14 cellular contexts compared by ENCODE assay signal in the genomic region with DNA sequence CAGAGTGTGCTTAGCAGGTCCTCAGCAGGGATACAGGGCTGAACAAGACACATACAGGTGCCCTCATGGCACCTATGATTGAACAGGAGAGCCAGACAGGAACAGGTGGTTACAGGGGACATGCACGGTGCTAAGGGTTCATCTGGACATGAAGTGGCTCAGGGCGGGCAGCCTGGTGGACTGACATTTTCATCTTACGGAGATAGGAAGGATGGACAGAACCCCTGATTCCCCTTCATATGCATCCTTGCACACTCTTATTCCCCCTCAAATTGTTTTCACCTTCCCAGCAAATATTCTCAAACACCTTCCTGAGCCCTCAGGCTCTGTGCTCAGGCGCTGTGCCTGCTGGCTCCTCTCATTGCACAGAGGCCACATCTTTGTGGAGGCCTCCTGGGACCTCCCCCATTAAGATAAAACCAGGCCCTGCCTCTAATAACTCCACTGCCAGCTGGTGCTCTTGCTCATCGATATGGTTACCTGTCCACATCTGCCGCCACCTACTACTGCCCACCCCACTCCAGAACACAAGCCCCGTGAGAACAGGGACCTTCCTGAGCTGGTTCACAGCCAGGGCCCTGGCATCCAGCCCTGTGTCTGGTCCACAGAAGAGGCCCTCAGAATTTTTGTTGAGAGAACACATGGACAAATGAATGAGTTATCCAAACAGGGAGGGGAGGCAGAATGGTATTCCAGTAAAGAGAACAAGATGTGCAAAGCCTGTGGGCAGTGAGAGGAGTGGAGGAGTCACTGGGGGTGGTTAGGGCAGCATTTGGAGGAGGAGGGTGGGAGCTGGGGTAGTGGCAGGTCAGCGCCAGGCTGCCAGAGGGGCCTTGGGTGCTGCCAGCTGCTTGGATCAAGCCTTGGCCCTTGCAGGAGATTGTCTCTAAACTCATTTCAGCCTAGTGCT.
DNase-seq lines count a peak whose midpoint lies in the region; ATAC-seq, FAIRE-seq and TF ChIP-seq lines count a peak whose summit lies in the region.
"Had no signal": no experiment of that assay in that cellular context is flagged by ENCODE, and none has a peak within 500 bp of the region (broad histone marks: within the 10 kb centered on the region; RNA-seq: fewer than 3 reads in every experiment).

No MANE protein-coding gene starts in this region.

- H3K9me3 Mint-ChIP-seq in MCF 10A (ENCODE audit: unreplicated experiment) (no peaks in the 10 kb centered on the region), endodermal cell (no peaks in the 10 kb centered on the region)
- no peaks in the 10 kb centered on the region for H3K9me3 Mint-ChIP-seq in activated T-helper 17 cell treated with anti-CD3 and anti-CD28 coated beads, Interleukin-2, amount 50 U/mL, for 72 hours
- H3K9me3 Mint-ChIP-seq: activated CD4-positive, alpha-beta T cell treated with anti-CD3 and anti-CD28 coated beads, Interleukin-2, amount 10 ng/mL, durations not matched to agents 24 days and 14 days had no signal

- intact Hi-C loops in breast epithelium (cut with DNase I; ENCODE audit: low total_unique reads) = no loop called here
- intact Hi-C loops in MCF 10A (cut with micrococcal nuclease) = no loop called here

- H3K27me3 Mint-ChIP-seq in MCF 10A (ENCODE audit: insufficient read depth, unreplicated experiment) (no peaks in the 10 kb centered on the region), endodermal cell (ENCODE audit: insufficient read depth) (no peaks in the 10 kb centered on the region)
- H3K27me3 Mint-ChIP-seq in activated T-helper 17 cell treated with anti-CD3 and anti-CD28 coated beads, Interleukin-2, amount 50 U/mL, for 72 hours = no peaks in the 10 kb centered on the region
- H3K27me3 Mint-ChIP-seq: activated CD4-positive, alpha-beta T cell treated with anti-CD3 and anti-CD28 coated beads, Interleukin-2, amount 10 ng/mL, durations not matched to agents 24 days and 14 days had no signal

- H3K4me1 Mint-ChIP-seq in MCF 10A (ENCODE audit: insufficient read depth, unreplicated experiment) (no peaks in the 10 kb centered on the region), endodermal cell (no peaks in the 10 kb centered on the region)
- H3K4me1 Mint-ChIP-seq in activated T-helper 17 cell treated with anti-CD3 and anti-CD28 coated beads, Interleukin-2, amount 50 U/mL, for 72 hours = peaks cover 4% of the 10 kb centered on the region
- H3K4me1 Mint-ChIP-seq: activated CD4-positive, alpha-beta T cell treated with anti-CD3 and anti-CD28 coated beads, Interleukin-2, amount 10 ng/mL, durations not matched to agents 24 days and 14 days had no signal

- H3K27me3 ChIP-seq in breast epithelium = no peaks in the 10 kb centered on the region
- no peaks in the 10 kb centered on the region for H3K27me3 ChIP-seq in endodermal cell (ENCODE audit: control insufficient read depth, insufficient read depth, low read length, poor library complexity, severe bottlenecking)
- no peaks in the 10 kb centered on the region for H3K27me3 ChIP-seq in foreskin keratinocyte
- H3K27me3 ChIP-seq: tibial nerve had no signal

- TF ChIP-seq POLR2A in breast epithelium (IDR thresholded peaks at IDR 0.05) = no peak
- TF ChIP-seq POLR2A in GM12892 (IDR thresholded peaks at IDR 0.05; ENCODE audit: low read depth, low read length) = no peak

- H3K4me3 Mint-ChIP-seq in MCF 10A (ENCODE audit: unreplicated experiment) = no peak overlapping the region
- H3K4me3 Mint-ChIP-seq in endodermal cell = no peak overlapping the region
- no peak overlapping the region for H3K4me3 Mint-ChIP-seq in activated T-helper 17 cell treated with anti-CD3 and anti-CD28 coated beads, Interleukin-2, amount 50 U/mL, for 72 hours
- H3K4me3 Mint-ChIP-seq: activated CD4-positive, alpha-beta T cell treated with anti-CD3 and anti-CD28 coated beads, Interleukin-2, amount 10 ng/mL, durations not matched to agents 24 days and 14 days had no signal

- no peaks in the 10 kb centered on the region for H3K36me3 ChIP-seq in breast epithelium
- no peaks in the 10 kb centered on the region for H3K36me3 ChIP-seq in endodermal cell (ENCODE audit: control insufficient read depth, insufficient read depth, low read length)
- H3K36me3 ChIP-seq: tibial nerve had no signal

- H3K4me1 ChIP-seq in breast epithelium (peaks cover 0 to 4% of the 10 kb centered on the region in 2 donors), endodermal cell (ENCODE audit: control insufficient read depth, insufficient read depth, low read length) (no peaks in the 10 kb centered on the region), foreskin keratinocyte (peaks cover 4% of the 10 kb centered on the region)

- FAIRE-seq in GM12892 (lab: Jason Lieb, UNC) = no peak
- FAIRE-seq: GM12878, RCC 7860 had no signal

- no peak for DNase-seq in breast epithelium (ENCODE audit: low spot score in 2 of 2)
- DNase-seq in MCF 10A (ENCODE audit: unreplicated experiment) = no peak
- DNase-seq in endodermal cell = peak; percentile 19
- DNase-seq in mesenteric fat pad (ENCODE audit: low spot score) = peak; percentile 78
- no peak for DNase-seq in GM12892 (ENCODE audit: insufficient read length)
- DNase-seq in foreskin keratinocyte = no peak
- DNase-seq: activated CD4-positive, alpha-beta T cell treated with anti-CD3 and anti-CD28 coated beads, Interleukin-2, amount 10 ng/mL, durations not matched to agents 24 days and 14 days; NCI-H510A treated with DMSO at 0.1 percent for 48 hours; stimulated activated CD4-positive, alpha-beta T cell treated with anti-CD3 and anti-CD28 coated beads, Interleukin-12 subunit alpha, Interleukin-12 subunit beta, amount 100 ng/mL, for 4 hours had no signal

- BruUV-seq in MCF 10A (replicated peaks; lab: Mats Ljungman, UMichigan) = no TSS peak

- H3K27ac Mint-ChIP-seq in MCF 10A (ENCODE audit: low read depth, unreplicated experiment) (no peak overlapping the region), endodermal cell (no peak overlapping the region)
- H3K27ac Mint-ChIP-seq in activated T-helper 17 cell treated with anti-CD3 and anti-CD28 coated beads, Interleukin-2, amount 50 U/mL, for 72 hours = no peak overlapping the region
- H3K27ac Mint-ChIP-seq: activated CD4-positive, alpha-beta T cell treated with anti-CD3 and anti-CD28 coated beads, Interleukin-2, amount 10 ng/mL, durations not matched to agents 24 days and 14 days had no signal

- no peak overlapping the region for H3K9ac ChIP-seq in endodermal cell (ENCODE audit: extremely low read depth, low read length, poor library complexity, severe bottlenecking)

- TF ChIP-seq CTCF in breast epithelium (IDR thresholded peaks at IDR 0.05) (no peak), MCF 10A (IDR thresholded peaks at IDR 0.05; ENCODE audit: unreplicated experiment) (no peak), endodermal cell (conservative IDR thresholded peaks at IDR 0.05) (no peak), foreskin keratinocyte (conservative IDR thresholded peaks at IDR 0.05) (no peak)

- ATAC-seq in HG03108 (IDR thresholded peaks at IDR 0.05; ENCODE audit: unreplicated experiment) = no peak
- ATAC-seq in foreskin keratinocyte = no peak
- no peak for ATAC-seq in activated T-helper 17 cell treated with anti-CD3 and anti-CD28 coated beads, Interleukin-2, amount 50 U/mL, for 72 hours (replicated peaks)
- ATAC-seq: GM12878 had no signal

- no peaks in the 10 kb centered on the region for H3K9me3 ChIP-seq in breast epithelium
- H3K9me3 ChIP-seq in endodermal cell (ENCODE audit: control insufficient read depth, low read length) = no peaks in the 10 kb centered on the region
- H3K9me3 ChIP-seq: tibial nerve had no signal

- H3K27ac ChIP-seq in breast epithelium = peak overlapping the region; percentile 7 to 75
- no peak overlapping the region for H3K27ac ChIP-seq in endodermal cell (ENCODE audit: low read depth, low read length)
- no peak overlapping the region for H3K27ac ChIP-seq in foreskin keratinocyte

- WGBS in endodermal cell (ENCODE audit: insufficient coverage in 1 of 2, insufficient read length in 1 of 2), 2 experiments = 87 to 92% methylated on average over 4 to 8 of the region's 8 CpGs

- H3K36me3 Mint-ChIP-seq in MCF 10A (ENCODE audit: insufficient read depth, unreplicated experiment) (peaks cover 24% of the 10 kb centered on the region), endodermal cell (ENCODE audit: low read depth) (no peaks in the 10 kb centered on the region)
- H3K36me3 Mint-ChIP-seq in activated T-helper 17 cell treated with anti-CD3 and anti-CD28 coated beads, Interleukin-2, amount 50 U/mL, for 72 hours (ENCODE audit: low read depth) = no peaks in the 10 kb centered on the region

- CTCF ChIA-PET in MCF 10A (lab: Yijun Ruan, JAX) = no interaction called here

- POLR2A ChIA-PET in MCF 10A (lab: Yijun Ruan, JAX) = no interaction called here

- H3K4me3 ChIP-seq in breast epithelium = no peak overlapping the region
- H3K4me3 ChIP-seq in endodermal cell (ENCODE audit: low read length) = no peak overlapping the region
- H3K4me3 ChIP-seq: GM12878, tibial nerve had no signal

Comparison
In these comparisons a context has a peak if more than half of its experiments do, and no peak if none do; other contexts are left out.
1. DNase-seq: peak in endodermal cell (single experiment) and mesenteric fat pad (single experiment); none in breast epithelium (0 of 2), MCF 10A (single experiment), GM12892 (single experiment) and foreskin keratinocyte (0 of 2).
2. H3K27ac ChIP-seq: peak in breast epithelium (2 of 2); none in endodermal cell (single experiment) and foreskin keratinocyte (single experiment).